ENCODE assay signal across 2 cellular contexts in genomic region chr7:73994023-73994422, GRCh38.
TF ChIP-seq lines count a peak whose summit lies in the region.

No MANE protein-coding gene starts in this region.

TF ChIP-seq in IMR-90, 13 proteins besides CTCF, POLR2A, EP300 and RAD21:
- TF ChIP-seq NFE2L2 (IDR thresholded peaks at IDR 0.05; ENCODE audit: low read depth, low read length) (no peak), USF2 (IDR thresholded peaks at IDR 0.05; ENCODE audit: low read depth, low read length) (no peak), RFX5 (IDR thresholded peaks at IDR 0.05; ENCODE audit: low read depth, low read length) (no peak), SMC3 (IDR thresholded peaks at IDR 0.05; ENCODE audit: low read depth, low read length) (no peak), BHLHE40 (IDR thresholded peaks at IDR 0.05; ENCODE audit: low read depth, low read length) (no peak), CHD1 (IDR thresholded peaks at IDR 0.05; ENCODE audit: low read depth, low read length) (no peak), RCOR1 (IDR thresholded peaks at IDR 0.05; ENCODE audit: insufficient replicate concordance, low read length) (no peak), MXI1 (IDR thresholded peaks at IDR 0.05; ENCODE audit: borderline replicate concordance, low read depth, low read length) (no peak), MAFK (IDR thresholded peaks at IDR 0.05; ENCODE audit: low read depth, low read length) (no peak), FOS (IDR thresholded peaks at IDR 0.05; ENCODE audit: low read depth, low read length) (no peak), CEBPB (IDR thresholded peaks at IDR 0.05; ENCODE audit: low read depth, low read length) (no peak), MAZ (IDR thresholded peaks at IDR 0.05; ENCODE audit: borderline replicate concordance, low read depth, low read length) (no peak)
- TF ChIP-seq, protein P1, sequence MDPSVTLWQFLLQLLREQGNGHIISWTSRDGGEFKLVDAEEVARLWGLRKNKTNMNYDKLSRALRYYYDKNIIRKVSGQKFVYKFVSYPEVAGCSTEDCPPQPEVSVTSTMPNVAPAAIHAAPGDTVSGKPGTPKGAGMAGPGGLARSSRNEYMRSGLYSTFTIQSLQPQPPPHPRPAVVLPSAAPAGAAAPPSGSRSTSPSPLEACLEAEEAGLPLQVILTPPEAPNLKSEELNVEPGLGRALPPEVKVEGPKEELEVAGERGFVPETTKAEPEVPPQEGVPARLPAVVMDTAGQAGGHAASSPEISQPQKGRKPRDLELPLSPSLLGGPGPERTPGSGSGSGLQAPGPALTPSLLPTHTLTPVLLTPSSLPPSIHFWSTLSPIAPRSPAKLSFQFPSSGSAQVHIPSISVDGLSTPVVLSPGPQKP (IDR thresholded peaks at IDR 0.05; ENCODE audit: borderline replicate concordance, low read depth, low read length), result no peak

TF ChIP-seq in K562, 482 proteins besides CTCF, POLR2A, EP300 and RAD21:
- TF ChIP-seq RBM25 (IDR thresholded peaks at IDR 0.05; ENCODE audit: low read depth, low read length, severe bottlenecking), result peak; percentile 25
- no peak for TF ChIP-seq FOSL1 (tag; conservative IDR thresholded peaks at IDR 0.05)
